In genomic region chr20:40506567-40506966, GRCh38 we compare ENCODE assay signal across 8 cellular contexts.
DNase-seq lines count a peak whose midpoint lies in the region; TF ChIP-seq lines count a peak whose summit lies in the region.

No MANE protein-coding gene starts in this region.

- H3K4me3 Mint-ChIP-seq in nephron progenitor cell = no peak overlapping the region

- DNase-seq in AG08396 (ENCODE audit: low spot score) (peak; percentile 80), KG1 (lab: John Stamatoyannopoulos, UW) (peak; percentile 46), amniotic stem cell (lab: John Stamatoyannopoulos, UW) (peak; percentile 69), hepatic stellate cell (ENCODE audit: low spot score) (peak; percentile 81), smooth muscle cell of the brain vasculature (ENCODE audit: low read depth, low spot score) (peak; percentile 97), nephron progenitor cell (no peak), COR-L47 (lab: John Stamatoyannopoulos, UW) (no peak), NCI-H1694 treated with DMSO at 0.1 percent for 48 hours (lab: John Stamatoyannopoulos, UW) (no peak)

- no peak overlapping the region for H3K27ac Mint-ChIP-seq in nephron progenitor cell

- peaks cover 23% of the 10 kb centered on the region for H3K4me1 Mint-ChIP-seq in nephron progenitor cell

- no peaks in the 10 kb centered on the region for H3K36me3 Mint-ChIP-seq in nephron progenitor cell (ENCODE audit: low read depth)

- TF ChIP-seq CTCF in nephron progenitor cell (IDR thresholded peaks at IDR 0.05) = no peak

- peaks cover 3% of the 10 kb centered on the region for H3K27me3 Mint-ChIP-seq in nephron progenitor cell (ENCODE audit: low read depth, poor library complexity)

- no peaks in the 10 kb centered on the region for H3K9me3 Mint-ChIP-seq in nephron progenitor cell

Comparison
In these comparisons a context has a peak if more than half of its experiments do, and no peak if none do; other contexts are left out.
1. DNase-seq: peak in AG08396 (single experiment), KG1 (single experiment), amniotic stem cell (single experiment), hepatic stellate cell (single experiment) and smooth muscle cell of the brain vasculature (single experiment); none in nephron progenitor cell (single experiment), COR-L47 (single experiment) and NCI-H1694 treated with DMSO at 0.1 percent for 48 hours (single experiment).